ENCODE assay signal across 9 cellular contexts in the genomic region with DNA sequence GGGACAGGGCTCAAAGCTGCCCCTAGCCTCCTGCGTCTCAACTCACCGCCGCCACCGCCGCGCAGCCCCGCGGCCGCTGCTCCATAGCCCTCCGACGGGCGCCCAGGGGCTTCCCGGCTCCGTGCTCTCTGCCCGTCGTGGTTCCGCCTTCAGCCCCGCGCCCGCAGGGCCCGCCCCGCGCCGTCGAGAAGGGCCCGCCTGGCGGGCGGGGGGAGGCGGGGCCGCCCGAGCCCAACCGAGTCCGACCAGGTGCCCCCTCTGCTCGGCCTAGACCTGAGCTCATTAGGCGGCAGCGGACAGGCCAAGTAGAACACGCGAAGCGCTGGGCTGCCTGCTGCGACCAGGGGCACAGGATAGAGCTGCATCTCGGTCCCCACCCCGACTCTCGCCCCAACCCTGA. TPM values are rescaled to one million over a fixed set of nuclear protein-coding genes. Genes with fewer than 3 reads are reported as not detected.
A peak's percentile ranks its signal among the peaks of the same experiment; 100 is the strongest.
DNase-seq lines count a peak whose midpoint lies in the region; ATAC-seq and TF ChIP-seq lines count a peak whose summit lies in the region.
"Had no signal": no experiment of that assay in that cellular context is flagged by ENCODE, and none has a peak within 500 bp of the region (broad histone marks: within the 10 kb centered on the region; RNA-seq: fewer than 3 reads in every experiment).

A gene with protein sequence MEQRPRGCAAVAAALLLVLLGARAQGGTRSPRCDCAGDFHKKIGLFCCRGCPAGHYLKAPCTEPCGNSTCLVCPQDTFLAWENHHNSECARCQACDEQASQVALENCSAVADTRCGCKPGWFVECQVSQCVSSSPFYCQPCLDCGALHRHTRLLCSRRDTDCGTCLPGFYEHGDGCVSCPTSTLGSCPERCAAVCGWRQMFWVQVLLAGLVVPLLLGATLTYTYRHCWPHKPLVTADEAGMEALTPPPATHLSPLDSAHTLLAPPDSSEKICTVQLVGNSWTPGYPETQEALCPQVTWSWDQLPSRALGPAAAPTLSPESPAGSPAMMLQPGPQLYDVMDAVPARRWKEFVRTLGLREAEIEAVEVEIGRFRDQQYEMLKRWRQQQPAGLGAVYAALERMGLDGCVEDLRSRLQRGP (minus strand): TSS at position 151 of the 400 bp plus-strand sequence. CDS start 66 bp downstream, at position 85.

- peaks cover 41% of the 10 kb centered on the region for H3K36me3 ChIP-seq in PC-3 (ENCODE audit: low read depth, low read length)
- peaks cover 19% of the 10 kb centered on the region for H3K36me3 ChIP-seq in iPS-18a (ENCODE audit: control insufficient read depth, low read depth, low read length)

- H3K9ac ChIP-seq in PC-3 (ENCODE audit: low read length) (no peak within 1 kb of the TSS), iPS-18a (ENCODE audit: low read length) (no peak within 1 kb of the TSS)

- POLR2A ChIA-PET in PC-3 (lab: Charles Lee; ENCODE audit: unreplicated experiment) (no interaction called here), GM10248 (lab: Yijun Ruan, JAX) (no interaction called here)

- no peaks in the 10 kb centered on the region for H3K9me2 ChIP-seq in PC-3 (replicated peaks; ENCODE audit: low read length)

- no peaks in the 10 kb centered on the region for H3K4me1 ChIP-seq in PC-3 (ENCODE audit: insufficient read depth, low read length)
- H3K4me1 ChIP-seq in iPS-18a (ENCODE audit: control insufficient read depth, low read depth, low read length), result no peaks in the 10 kb centered on the region

- H3K9me3 ChIP-seq in PC-3 (ENCODE audit: low read length), result no peaks in the 10 kb centered on the region
- no peaks in the 10 kb centered on the region for H3K9me3 ChIP-seq in iPS-18a (ENCODE audit: control insufficient read depth, low read depth, low read length)

- DNase-seq in PC-3 (no peak), activated T-helper 1 cell treated with Interleukin-2 at 50 U/mL for 16 hours (ENCODE audit: low read depth) (peak; percentile 47), GM10248 (ENCODE audit: extremely low spot score) (no peak), NCI-H2227 (lab: John Stamatoyannopoulos, UW; ENCODE audit: unreplicated experiment) (no peak)
- peak; percentile 43 for DNase-seq in stimulated activated CD8-positive, alpha-beta memory T cell treated with anti-CD3 and anti-CD28 coated beads, Interleukin-4, amount 100 ng/mL, for 24 hours (ENCODE audit: low read depth)
- DNase-seq: MM.1S had no signal

- BruUV-seq in PC-3 (replicated peaks; lab: Mats Ljungman, UMichigan), result no TSS peak

- no peaks in the 10 kb centered on the region for H3K79me2 ChIP-seq in PC-3 (ENCODE audit: low read length)

- H4K20me1 ChIP-seq in PC-3 (ENCODE audit: low read length), result no peaks in the 10 kb centered on the region

- no peaks in the 10 kb centered on the region for H3F3A ChIP-seq in PC-3 (ENCODE audit: low read length, unreplicated experiment)

- TF ChIP-seq CTCF in PC-3 (conservative IDR thresholded peaks at IDR 0.05; ENCODE audit: low read depth, low read length), result no peak
- TF ChIP-seq CTCF in GM10248 (IDR thresholded peaks at IDR 0.05; ENCODE audit: control extremely low read depth, extremely low read depth, low read depth, missing control alignments), result no peak

- H3K27me3 ChIP-seq in PC-3 (ENCODE audit: low read length) (no peaks in the 10 kb centered on the region), iPS-18a (ENCODE audit: control insufficient read depth, insufficient read depth, low read length) (no peaks in the 10 kb centered on the region)

- CTCF ChIA-PET in PC-3 (lab: Charles Lee), result no interaction called here
- CTCF ChIA-PET in GM10248 (lab: Yijun Ruan, JAX), result interaction anchor here (1.8 kb wide), 1 partner anchor 14 kb away, joined by 4 read pairs; no protein-coding TSS in a partner anchor

- ATAC-seq in PC-3 (no peak), HG02970 (IDR thresholded peaks at IDR 0.05; ENCODE audit: low FRiP score, unreplicated experiment) (no peak), GM21526 (IDR thresholded peaks at IDR 0.05; ENCODE audit: low FRiP score, unreplicated experiment) (no peak)

- H2AFZ ChIP-seq in PC-3 (ENCODE audit: low read length), result no peak within 1 kb of the TSS

- H3K4me3 ChIP-seq in PC-3 (ENCODE audit: low read length), result no peak within 1 kb of the TSS
- H3K4me3 ChIP-seq in iPS-18a (ENCODE audit: low read length), result peak within 1 kb of the TSS; percentile 24

- no peak within 1 kb of the TSS for H3K4me2 ChIP-seq in PC-3 (ENCODE audit: low read length)

- H3K27ac ChIP-seq in PC-3 (ENCODE audit: low read length), result no peak within 1 kb of the TSS
- H3K27ac ChIP-seq in iPS-18a (ENCODE audit: low read length), result no peak within 1 kb of the TSS

- intact Hi-C loops in PC-3 (cut with micrococcal nuclease), result no loop called here

RNA-seq across cellular contexts. Expression of the gene that starts here (rescaled TPM):
- 42.5 and 60.1 TPM in 2 replicates for total RNA-seq in PC-3 (2014; rRNA removed)

Comparison
In these comparisons a context has a peak if more than half of its experiments do, and no peak if none do; other contexts are left out.
1. DNase-seq: peak in activated T-helper 1 cell treated with Interleukin-2 at 50 U/mL for 16 hours (single experiment) and stimulated activated CD8-positive, alpha-beta memory T cell treated with anti-CD3 and anti-CD28 coated beads, Interleukin-4, amount 100 ng/mL, for 24 hours (single experiment); none in PC-3 (single experiment), GM10248 (single experiment) and NCI-H2227 (single experiment).